In genomic region chrX:28586291-28586690, GRCh38 we compare ENCODE assay signal across 9 cellular contexts. TPM values are rescaled to one million over a fixed set of nuclear protein-coding genes. Genes with fewer than 3 reads are reported as not detected.
DNase-seq lines count a peak whose midpoint lies in the region; ATAC-seq, FAIRE-seq and TF ChIP-seq lines count a peak whose summit lies in the region.
"Had no signal": no experiment of that assay in that cellular context is flagged by ENCODE, and none has a peak within 500 bp of the region (broad histone marks: within the 10 kb centered on the region; RNA-seq: fewer than 3 reads in every experiment).

No MANE protein-coding gene starts in this region.

- no peak overlapping the region for H4K91ac ChIP-seq in H1 (replicated peaks; ENCODE audit: insufficient read length, low read length)

- H2BK15ac ChIP-seq in H1 (ENCODE audit: low read length), result no peak overlapping the region

- no peaks in the 10 kb centered on the region for H3K27me3 ChIP-seq in H1 (replicated peaks in 1 of 4; ENCODE audit: control insufficient read depth in 3 of 4, extremely low read depth in 1 of 4, insufficient read depth in 3 of 4, low read length in 3 of 4)
- H3K27me3 ChIP-seq in kidney epithelial cell (ENCODE audit: control insufficient read depth, insufficient read depth, low read length), result no peaks in the 10 kb centered on the region

- TF ChIP-seq CTCF in H1 (IDR thresholded peaks at IDR 0.05; ENCODE audit: control extremely low read depth in 1 of 3, insufficient read depth in 1 of 3, low read depth in 1 of 3, low read length in 3 of 3), result no peak
- no peak for TF ChIP-seq CTCF in kidney epithelial cell (IDR thresholded peaks at IDR 0.05; ENCODE audit: insufficient read depth, low read length, poor library complexity, severe bottlenecking)

- H4K8ac ChIP-seq in H1 (ENCODE audit: extremely low read depth, insufficient read depth, low read length), result no peak overlapping the region

- H3K9ac ChIP-seq in H1 (replicated peaks in 1 of 4; ENCODE audit: extremely low read depth in 1 of 4, low read depth in 3 of 4, low read length in 3 of 4), result no peak overlapping the region

- H2BK12ac ChIP-seq in H1 (ENCODE audit: low read depth, low read length), result no peak overlapping the region

- no peaks in the 10 kb centered on the region for H3K79me2 ChIP-seq in H1 (ENCODE audit: control insufficient read depth in 1 of 2, insufficient read depth in 2 of 2, low read length in 2 of 2)

- no peak overlapping the region for H4K5ac ChIP-seq in H1 (ENCODE audit: insufficient read length, low read depth, low read length)

- H3K4ac ChIP-seq in H1 (replicated peaks; ENCODE audit: insufficient read length, low read depth, low read length), result no peak overlapping the region

- H3K4me3 ChIP-seq in H1 (ENCODE audit: extremely low read depth in 1 of 4, insufficient read depth in 2 of 4, low read depth in 3 of 4, low read length in 4 of 4), result peak overlapping the region; percentile 10 to 64 (median 48); a peak in 5 of 8 replicates
- H3K4me3 ChIP-seq in kidney epithelial cell (ENCODE audit: low read depth, low read length), result peak overlapping the region; percentile 42

- 4% methylated on average over 5 of the region's 9 CpGs; no CpG with 5 or more reads in 1 of the 2 experiments for WGBS in H1 (ENCODE audit: extremely low coverage in 1 of 2, insufficient coverage in 1 of 2, insufficient read length in 1 of 2, insufficient replicate concordance in 2 of 2, low coverage in 1 of 2, low lambda C conversion rate in 2 of 2, missing lambda C conversion rate in 1 of 2), 2 experiments

- H2BK120ac ChIP-seq in H1 (replicated peaks; ENCODE audit: low read depth, low read length), result no peak overlapping the region

- no peaks in the 10 kb centered on the region for H3K79me1 ChIP-seq in H1 (ENCODE audit: low read depth, low read length)

- ATAC-seq in HG02610 (IDR thresholded peaks at IDR 0.05; ENCODE audit: unreplicated experiment), result no peak

- H3K36me3 ChIP-seq in H1 (ENCODE audit: control insufficient read depth in 2 of 4, insufficient read depth in 4 of 4, low read length in 3 of 4) (no peaks in the 10 kb centered on the region), kidney epithelial cell (ENCODE audit: control insufficient read depth, insufficient read depth, low read length) (no peaks in the 10 kb centered on the region)

- H2AFZ ChIP-seq in H1 (ENCODE audit: low read length), result 0 out of 2 replicates have a peak overlapping the region, but pooled peaks have one; percentile 76

- H3K27ac ChIP-seq in H1 (ENCODE audit: low read depth, low read length), result no peak overlapping the region
- H3K27ac ChIP-seq in substantia nigra (ENCODE audit: low read depth, low read length, poor library complexity, severe bottlenecking), result peak overlapping the region; percentile 71

- H3K56ac ChIP-seq in H1 (replicated peaks; ENCODE audit: insufficient read length, low read depth, low read length), result no peak overlapping the region

- H4K20me1 ChIP-seq in H1 (replicated peaks in 1 of 2; ENCODE audit: control insufficient read depth in 1 of 2, insufficient read depth in 2 of 2, low read length in 2 of 2), result no peaks in the 10 kb centered on the region

- no peaks in the 10 kb centered on the region; the same call in 1 of the 2 replicates for H3K23me2 ChIP-seq in H1 (ENCODE audit: low read depth, low read length)

- POLR2A ChIA-PET in H1 (lab: Charles Lee; ENCODE audit: partially characterized antibody), result no interaction called here

- FAIRE-seq in H1 (lab: Jason Lieb, UNC), result no peak

- TF ChIP-seq RAD21 in H1 (IDR thresholded peaks at IDR 0.05 in 1 of 2, conservative IDR thresholded peaks at IDR 0.05 in 1 of 2; ENCODE audit: low read depth in 2 of 2, low read length in 2 of 2), result no peak

- H3K14ac ChIP-seq in H1 (ENCODE audit: insufficient read length), result no peak overlapping the region

- H2BK20ac ChIP-seq in H1 (ENCODE audit: low read length), result no peak overlapping the region

- no peak overlapping the region for H2BK5ac ChIP-seq in H1 (ENCODE audit: low read depth, low read length)

- TF ChIP-seq POLR2A in H1 (IDR thresholded peaks at IDR 0.05; ENCODE audit: control extremely low read depth in 1 of 2, low read depth in 2 of 2, low read length in 2 of 2), result no peak

- DNase-seq in NCI-H510A treated with DMSO at 0.1 percent for 48 hours (lab: John Stamatoyannopoulos, UW) (peak; percentile 14), H1 (ENCODE audit: low read depth in 1 of 2, low spot score in 2 of 2) (no peak), kidney epithelial cell (ENCODE audit: low read depth) (no peak), substantia nigra (lab: John Stamatoyannopoulos, UW) (peak in 17 of 49 donors; percentile 1 to 39 (median 9)), HUDEP-2 (lab: John Stamatoyannopoulos, UW; ENCODE audit: unreplicated experiment in 76 of 76) (no peak)
- no peak for DNase-seq in stimulated activated naive CD4-positive, alpha-beta T cell treated with Interleukin-2 at 50 U/mL for 16 hours (lab: John Stamatoyannopoulos, UW)
- DNase-seq: activated CD8-positive, alpha-beta memory T cell treated with anti-CD3 and anti-CD28 coated beads for 24 hours; SHP77 had no signal

- no peak overlapping the region for H3K23ac ChIP-seq in H1 (ENCODE audit: insufficient read length)

- CTCF ChIA-PET in H1 (lab: Charles Lee; ENCODE audit: partially characterized antibody), result no interaction called here

- H3K4me2 ChIP-seq in H1 (ENCODE audit: insufficient read depth in 1 of 2, low read depth in 2 of 2, low read length in 2 of 2), result peak overlapping the region; percentile 69 to 78

- no peak overlapping the region for H3K18ac ChIP-seq in H1 (ENCODE audit: extremely low read depth, low read length)

- H3K9me3 ChIP-seq in H1 (ENCODE audit: insufficient read depth in 2 of 2, low read depth in 1 of 2, low read length in 1 of 2), result no peaks in the 10 kb centered on the region

- no peak for TF ChIP-seq EP300 in H1 (IDR thresholded peaks at IDR 0.05; ENCODE audit: borderline replicate concordance in 1 of 2, low read depth in 2 of 2, low read length in 2 of 2)

- no peak overlapping the region for H2AK5ac ChIP-seq in H1 (ENCODE audit: low read depth, low read length)

- H3K4me1 ChIP-seq in H1 (replicated peaks in 1 of 4; ENCODE audit: control insufficient read depth in 3 of 4, insufficient read depth in 4 of 4, low read length in 3 of 4), result peaks cover 0 to 7% (median 2%) of the 10 kb centered on the region in 4 experiments; a peak in 4 of 7 replicates

TF ChIP-seq in H1, 55 proteins besides CTCF, POLR2A, EP300 and RAD21:
- TF ChIP-seq POU5F1 (IDR thresholded peaks at IDR 0.05; ENCODE audit: low read depth, low read length), result no peak
- TF ChIP-seq FOSL1 (IDR thresholded peaks at IDR 0.05; ENCODE audit: insufficient read depth, low read depth, low read length), result no peak
- no peak for TF ChIP-seq SIX5 (IDR thresholded peaks at IDR 0.05; ENCODE audit: low read depth, low read length)
- TF ChIP-seq EGR1 (IDR thresholded peaks at IDR 0.05; ENCODE audit: borderline replicate concordance, low read depth, low read length), result no peak

RNA-seq across cellular contexts. Expression of gene IL1RAPL1, which starts 1.0 kb away (rescaled TPM):
- 0.29 and 0.35 TPM in 2 replicates for total RNA-seq in H1 (2021; fragmentation: NEBNext Ultra II Directional; extraction: Animal tissue kit (Norgen Biotek cat#: 25700))
- polyA plus RNA-seq in H1 (2011; rRNA removed), result 0.11 and 0.13 TPM in 2 replicates
- polyA plus RNA-seq in H1 (2011; cell fraction: cytosol; rRNA removed), result 0.06 TPM
- polyA plus RNA-seq in H1 (2011; cell fraction: nucleus; rRNA removed), result not detected
- 0.04 to 0.27 TPM (median 0.13 TPM) in 4 replicates for polyA plus RNA-seq in H1 (2012, experiment 1 of 2)
- not detected for polyA plus RNA-seq in H1 (2012, experiment 2 of 2)
- 0.08 TPM for polyA plus RNA-seq in H1 (2013, experiment 1 of 2)
- 0.07 TPM for polyA plus RNA-seq in H1 (2013, experiment 2 of 2)
- polyA minus RNA-seq in H1 (2011; rRNA and poly(A)+ RNA removed), result 0.41 and 0.88 TPM in 2 replicates
- polyA minus RNA-seq in H1 (2011; cell fraction: cytosol; rRNA and poly(A)+ RNA removed), result not detected
- 1.5 TPM for polyA minus RNA-seq in H1 (2011; cell fraction: nucleus; rRNA and poly(A)+ RNA removed)
- total RNA-seq in kidney epithelial cell, result 0.07 TPM in 1 of 2 replicates, not detected in the other
